9 cellular contexts compared by ENCODE assay signal in the genomic region with DNA sequence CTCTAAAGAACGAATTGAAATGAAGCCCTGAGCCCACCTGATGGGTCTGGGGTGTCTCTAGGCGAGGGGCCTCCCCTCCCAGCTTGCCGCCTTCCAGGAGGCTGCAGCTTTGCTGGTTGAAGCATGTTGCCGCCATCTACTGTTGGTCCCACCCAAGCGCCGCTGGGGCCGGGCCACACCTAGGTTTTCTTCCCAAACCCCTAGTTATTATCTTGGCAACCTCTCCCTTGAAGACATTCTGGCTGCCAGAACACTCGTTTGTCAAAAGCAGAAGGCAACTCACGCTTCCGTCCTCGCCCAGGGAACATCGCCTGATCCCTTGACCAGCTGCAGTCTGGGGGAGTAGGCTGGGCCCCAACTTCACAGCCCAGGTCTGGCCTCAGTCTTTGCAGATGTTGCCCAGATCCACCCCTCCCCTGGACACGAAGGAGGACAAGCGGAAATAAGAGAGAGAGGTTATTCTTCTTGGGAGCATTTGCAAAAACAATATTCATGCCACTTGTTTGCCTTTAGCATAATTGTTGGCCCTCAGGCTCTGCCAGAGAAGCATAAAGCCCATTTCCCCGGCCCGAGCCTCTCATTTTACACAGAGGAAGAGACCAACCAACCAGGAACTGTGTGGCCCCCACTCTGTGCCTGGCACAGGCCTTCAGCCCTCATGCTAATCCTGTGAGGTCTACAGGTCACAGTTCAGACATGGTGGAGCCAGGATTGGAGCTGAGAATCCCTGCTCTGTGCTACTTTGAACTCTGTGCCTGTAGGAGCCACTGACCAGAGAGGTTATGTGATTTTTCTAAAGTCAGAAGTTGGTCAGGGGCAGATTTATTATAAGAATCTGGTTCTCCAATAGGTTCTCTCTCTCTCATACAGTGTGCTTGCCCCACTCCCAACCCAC. TPM values are rescaled to one million over a fixed set of nuclear protein-coding genes. Genes with fewer than 3 reads are reported as not detected.
DNase-seq lines count a peak whose midpoint lies in the region; ATAC-seq, FAIRE-seq and TF ChIP-seq lines count a peak whose summit lies in the region.
"Had no signal": no experiment of that assay in that cellular context is flagged by ENCODE, and none has a peak within 500 bp of the region (broad histone marks: within the 10 kb centered on the region; RNA-seq: fewer than 3 reads in every experiment).

No MANE protein-coding gene starts in this region.

- no peak overlapping the region for H3K4me2 ChIP-seq in GM12878 (ENCODE audit: control insufficient read depth, insufficient read depth)

- no peak overlapping the region for H3K4me3 Mint-ChIP-seq in activated CD4-positive, alpha-beta memory T cell treated with anti-CD3 and anti-CD28 coated beads for 36 hours
- H3K4me3 Mint-ChIP-seq in activated CD4-positive, alpha-beta memory T cell treated with anti-CD3 and anti-CD28 coated beads, Interleukin-2, amount 10 ng/mL, durations not matched to agents 7 days and 5 days, result no peak overlapping the region
- H3K4me3 Mint-ChIP-seq: CD4-positive, alpha-beta memory T cell had no signal

- H4K20me1 ChIP-seq in GM12878 (ENCODE audit: control insufficient read depth, insufficient read depth), result no peaks in the 10 kb centered on the region

- TF ChIP-seq POLR2A in GM12878 (IDR thresholded peaks at IDR 0.05; ENCODE audit: low read depth, low read length), result no peak

- no peaks in the 10 kb centered on the region for H3K79me2 ChIP-seq in GM12878 (ENCODE audit: control insufficient read depth, insufficient read depth, low read length)

- H3K9me3 Mint-ChIP-seq in activated CD4-positive, alpha-beta memory T cell treated with anti-CD3 and anti-CD28 coated beads for 36 hours, result no peaks in the 10 kb centered on the region
- no peaks in the 10 kb centered on the region for H3K9me3 Mint-ChIP-seq in activated CD4-positive, alpha-beta memory T cell treated with anti-CD3 and anti-CD28 coated beads, Interleukin-2, amount 10 ng/mL, durations not matched to agents 7 days and 5 days
- H3K9me3 Mint-ChIP-seq: CD4-positive, alpha-beta memory T cell had no signal

- WGBS in GM12878 (ENCODE audit: insufficient coverage, insufficient replicate concordance, low lambda C conversion rate, missing lambda C conversion rate), result 28% methylated on average over 15 of the region's 16 CpGs

- no peak for TF ChIP-seq EP300 in GM12878 (IDR thresholded peaks at IDR 0.05; ENCODE audit: borderline replicate concordance in 1 of 2, control insufficient read depth in 1 of 2, low read depth in 2 of 2, low read length in 2 of 2)

- H3K9ac ChIP-seq in GM12878 (ENCODE audit: control insufficient read depth, insufficient read depth, low read length), result no peak overlapping the region

- TF ChIP-seq RAD21 in GM12878 (IDR thresholded peaks at IDR 0.05; ENCODE audit: insufficient read depth, low read depth, low read length), result peak; percentile 33

- H3K27ac ChIP-seq in GM12878 (ENCODE audit: control insufficient read depth, insufficient read depth) (no peak overlapping the region), left lung (peak overlapping the region in 1 of 2 donors; percentile 16)

- POLR2A ChIA-PET in activated CD4-positive, alpha-beta memory T cell treated with anti-CD3 and anti-CD28 coated beads for 36 hours (lab: Charles Lee), result no interaction called here
- POLR2A ChIA-PET in activated CD4-positive, alpha-beta memory T cell treated with anti-CD3 and anti-CD28 coated beads, Interleukin-2, amount 10 ng/mL, durations not matched to agents 7 days and 5 days (lab: Charles Lee), result no interaction called here
- POLR2A ChIA-PET in GM12878 (lab: Charles Lee), result no interaction called here

- no peak overlapping the region for H3K4me3 ChIP-seq in GM12878
- H3K4me3 ChIP-seq in left lung, result no peak overlapping the region

- SMC1A ChIA-PET in GM12878 (lab: Charles Lee; ENCODE audit: uncharacterized antibody, unreplicated experiment), result no interaction called here

- peak; percentile 11 to 31 (median 13); a peak in 3 of 6 replicates for TF ChIP-seq CTCF in GM12878 (IDR thresholded peaks at IDR 0.05 in 2 of 3, conservative IDR thresholded peaks at IDR 0.05 in 1 of 3; ENCODE audit: control insufficient read depth in 2 of 3, extremely low read depth in 1 of 3, insufficient read depth in 1 of 3, low read depth in 3 of 3, low read length in 3 of 3)
- TF ChIP-seq CTCF in left lung (IDR thresholded peaks at IDR 0.05), result no peak

- peaks cover 3% of the 10 kb centered on the region for H3K27me3 Mint-ChIP-seq in activated CD4-positive, alpha-beta memory T cell treated with anti-CD3 and anti-CD28 coated beads for 36 hours
- H3K27me3 Mint-ChIP-seq in activated CD4-positive, alpha-beta memory T cell treated with anti-CD3 and anti-CD28 coated beads, Interleukin-2, amount 10 ng/mL, durations not matched to agents 7 days and 5 days, result no peaks in the 10 kb centered on the region
- H3K27me3 Mint-ChIP-seq: CD4-positive, alpha-beta memory T cell had no signal

- no peaks in the 10 kb centered on the region for H3K36me3 Mint-ChIP-seq in activated CD4-positive, alpha-beta memory T cell treated with anti-CD3 and anti-CD28 coated beads for 36 hours
- peaks cover 14% of the 10 kb centered on the region for H3K36me3 Mint-ChIP-seq in activated CD4-positive, alpha-beta memory T cell treated with anti-CD3 and anti-CD28 coated beads, Interleukin-2, amount 10 ng/mL, durations not matched to agents 7 days and 5 days (ENCODE audit: low read depth)
- H3K36me3 Mint-ChIP-seq: CD4-positive, alpha-beta memory T cell had no signal

- CTCF ChIA-PET in activated CD4-positive, alpha-beta memory T cell treated with anti-CD3 and anti-CD28 coated beads for 36 hours (lab: Charles Lee), result interaction anchor here (1.5 kb wide), 2 partner anchors 100 to 103 kb away, joined by 4 to 7 read pairs; no protein-coding TSS in a partner anchor
- CTCF ChIA-PET in activated CD4-positive, alpha-beta memory T cell treated with anti-CD3 and anti-CD28 coated beads, Interleukin-2, amount 10 ng/mL, durations not matched to agents 7 days and 5 days (lab: Charles Lee), result interaction anchor here (1.1 to 1.7 kb wide), 4 partner anchors 9 to 105 kb away, joined by 3 to 9 read pairs (median 4); partner anchors contain the start of gene GSG1
- CTCF ChIA-PET in GM12878 (lab: Yijun Ruan, JAX), result interaction anchor here (4.2 kb wide), 1 partner anchor 9 kb away, joined by 17 read pairs; no protein-coding TSS in a partner anchor

- FAIRE-seq in GM12878 (lab: Jason Lieb, UNC), result no peak

- BruUV-seq in GM12878 (replicated peaks; lab: Mats Ljungman, UMichigan), result no TSS peak

- H3K27me3 ChIP-seq in GM12878 (replicated peaks in 1 of 2; ENCODE audit: control insufficient read depth in 2 of 2, insufficient read depth in 2 of 2, low read length in 1 of 2) (peaks cover 4 to 16% of the 10 kb centered on the region in 2 experiments), left lung (no peaks in the 10 kb centered on the region)

- no peak for ATAC-seq in GM12878
- ATAC-seq in left lung, result peak; percentile 12
- ATAC-seq in HG03565 (IDR thresholded peaks at IDR 0.05; ENCODE audit: unreplicated experiment), result no peak

- H2AFZ ChIP-seq in GM12878 (ENCODE audit: control insufficient read depth, low read depth, low read length), result no peak overlapping the region

- H3K9me3 ChIP-seq in GM12878 (replicated peaks; ENCODE audit: control insufficient read depth, insufficient read depth, low read length) (no peaks in the 10 kb centered on the region), left lung (no peaks in the 10 kb centered on the region)

- no peak overlapping the region for H3K27ac Mint-ChIP-seq in activated CD4-positive, alpha-beta memory T cell treated with anti-CD3 and anti-CD28 coated beads for 36 hours
- H3K27ac Mint-ChIP-seq in activated CD4-positive, alpha-beta memory T cell treated with anti-CD3 and anti-CD28 coated beads, Interleukin-2, amount 10 ng/mL, durations not matched to agents 7 days and 5 days, result no peak overlapping the region

- RAD21 ChIA-PET in GM12878 (lab: Charles Lee; ENCODE audit: unreplicated experiment), result no interaction called here

- H3K4me1 Mint-ChIP-seq in activated CD4-positive, alpha-beta memory T cell treated with anti-CD3 and anti-CD28 coated beads for 36 hours (ENCODE audit: low read depth), result peaks cover 34% of the 10 kb centered on the region
- H3K4me1 Mint-ChIP-seq in activated CD4-positive, alpha-beta memory T cell treated with anti-CD3 and anti-CD28 coated beads, Interleukin-2, amount 10 ng/mL, durations not matched to agents 7 days and 5 days, result peaks cover 67% of the 10 kb centered on the region

- no peaks in the 10 kb centered on the region for H3K36me3 ChIP-seq in GM12878 (ENCODE audit: control insufficient read depth in 2 of 2, insufficient read depth in 2 of 2, low read length in 1 of 2)
- H3K36me3 ChIP-seq in left lung, result peaks cover 0 to 3% of the 10 kb centered on the region in 2 donors

- intact Hi-C loops in activated CD4-positive, alpha-beta memory T cell treated with anti-CD3 and anti-CD28 coated beads for 36 hours (cut with micrococcal nuclease), result loop anchor here (10.0 kb wide), 1 partner anchor 848 kb away; the partner anchor contains the start of genes BORCS5 and MANSC1
- intact Hi-C loops in GM12878 (cut with micrococcal nuclease; ENCODE audit: unreplicated experiment), result loop anchor here (10.0 kb wide), 1 partner anchor 218 kb away; no protein-coding TSS in a partner anchor
- intact Hi-C loops in left lung (cut with DNase I), result loop anchor here in 1 of 2 donors (5.0 kb wide), 1 partner anchor 106 kb away; no protein-coding TSS in a partner anchor

- H3K4me1 ChIP-seq in GM12878 (ENCODE audit: control insufficient read depth, insufficient read depth, low read length), result no peaks in the 10 kb centered on the region
- H3K4me1 ChIP-seq in left lung, result peaks cover 46 to 89% of the 10 kb centered on the region in 2 donors

- in situ Hi-C loops in GM12878 (cut with MboI), result no loop called here

- DNase-seq in activated CD4-positive, alpha-beta memory T cell treated with anti-CD3 and anti-CD28 coated beads for 36 hours, result peak; percentile 35
- no peak for DNase-seq in activated CD4-positive, alpha-beta memory T cell treated with anti-CD3 and anti-CD28 coated beads, Interleukin-2, amount 10 ng/mL, durations not matched to agents 7 days and 5 days
- no peak for DNase-seq in GM12878 (ENCODE audit: low read depth, low spot score)
- peak in 1 of 2 donors; percentile 73 for DNase-seq in left lung
- DNase-seq in ureter (ENCODE audit: low spot score), result peak; percentile 53
- no peak for DNase-seq in KG1 (lab: John Stamatoyannopoulos, UW)
- DNase-seq in activated naive CD4-positive, alpha-beta T cell treated with anti-CD3 and anti-CD28 coated beads, Interleukin-2, amount 50 U/mL, for 16 hours, result no peak
- DNase-seq: CD4-positive, alpha-beta memory T cell had no signal

RNA-seq across cellular contexts. Expression of gene EMP1, which starts 6.7 kb away (rescaled TPM):
- 10 to 100 TPM; 54.4 to 57.3 TPM for total RNA-seq in activated CD4-positive, alpha-beta memory T cell treated with anti-CD3 and anti-CD28 coated beads for 36 hours
- 100 to 1,000 TPM in 1 of 2 experiments, 10 to 100 TPM in 1; 90.4 to 101 TPM for total RNA-seq in activated CD4-positive, alpha-beta memory T cell treated with anti-CD3 and anti-CD28 coated beads, Interleukin-2, amount 10 ng/mL, durations not matched to agents 7 days and 5 days
- not detected in 2 replicates for total RNA-seq in GM12878 (2013; cell fraction: nucleolus; rRNA removed)
- total RNA-seq in GM12878 (2014; rRNA removed) (0.33 and 0.73 TPM in 2 replicates), GM12878 (2014; rRNA removed; fragmentation: Illumina TruSeq; extraction: Trizol) (0.09 and 0.28 TPM in 2 replicates), GM12878 (2021) (0.58 and 0.90 TPM in 2 replicates), left lung (100 to 1,000 TPM; 276 to 369 TPM), ureter (193 TPM)
- 0.24 TPM for polyA plus RNA-seq in GM12878 (2011; ENCODE audit: low read depth)
- polyA plus RNA-seq in GM12878 (2011; rRNA removed) (not detected in 2 replicates), GM12878 (2014; fragmentation: Illumina TruSeq; extraction: Trizol) (0.25 and 0.54 TPM in 2 replicates), GM12878 (2014; fragmentation: Nextera tagmentation; extraction: Ambion mirVana) (under 1 TPM; 0.10 to 0.20 TPM), GM12878 (2014; rRNA removed) (0.37 and 0.61 TPM in 2 replicates), GM12878 (2016; fragmentation: Nextera tagmentation; extraction: Ambion mirVana) (under 1 TPM; 0.24 to 0.25 TPM)
- polyA plus RNA-seq in GM12878 (2011; cell fraction: cytosol; rRNA removed), result not detected in 2 replicates
- not detected in 2 replicates for polyA plus RNA-seq in GM12878 (2011; cell fraction: nucleus; rRNA removed)
- polyA plus RNA-seq in GM12878 (2012), result 0.25 and 0.30 TPM in 2 replicates
- not detected in 2 replicates for polyA minus RNA-seq in GM12878 (2011; rRNA and poly(A)+ RNA removed)
- polyA minus RNA-seq in GM12878 (2011; cell fraction: cytosol; rRNA and poly(A)+ RNA removed), result 3.1 TPM in 1 of 2 replicates, not detected in the other
- polyA minus RNA-seq in GM12878 (2011; cell fraction: nucleus; rRNA and poly(A)+ RNA removed), result not detected in 2 replicates

Comparison
In these comparisons a context has a peak if more than half of its experiments do, and no peak if none do; other contexts are left out.
1. DNase-seq: peak in activated CD4-positive, alpha-beta memory T cell treated with anti-CD3 and anti-CD28 coated beads for 36 hours (single experiment) and ureter (single experiment); none in activated CD4-positive, alpha-beta memory T cell treated with anti-CD3 and anti-CD28 coated beads, Interleukin-2, amount 10 ng/mL, durations not matched to agents 7 days and 5 days (single experiment), GM12878 (single experiment), KG1 (single experiment) and activated naive CD4-positive, alpha-beta T cell treated with anti-CD3 and anti-CD28 coated beads, Interleukin-2, amount 50 U/mL, for 16 hours (single experiment).
2. CTCF ChIP-seq: peak in GM12878 (3 of 3); none in left lung (0 of 2).
3. RNA of gene EMP1, which starts 6.7 kb away (total RNA-seq): 276 to 369 TPM in left lung, 193 TPM in ureter (single experiment), 90.4 to 101 TPM in activated CD4-positive, alpha-beta memory T cell treated with anti-CD3 and anti-CD28 coated beads, Interleukin-2, amount 10 ng/mL, durations not matched to agents 7 days and 5 days and 54.4 to 57.3 TPM in activated CD4-positive, alpha-beta memory T cell treated with anti-CD3 and anti-CD28 coated beads for 36 hours; 0.09 to 0.90 TPM in GM12878; every median in the first group is over 10 times any median in the second.